In genomic region chr1:38772953-38773352, GRCh38 we compare ENCODE assay signal across 1 cellular context.
TF ChIP-seq lines count a peak whose summit lies in the region.

No MANE protein-coding gene starts in this region.

TF ChIP-seq in HEK293, 187 proteins besides CTCF, POLR2A, EP300 and RAD21 (continued from another document):
- no peak for TF ChIP-seq PRDM10 (tag by site-specific recombination; IDR thresholded peaks at IDR 0.05)
- no peak for TF ChIP-seq ZNF211 (tag by site-specific recombination; IDR thresholded peaks at IDR 0.05; ENCODE audit: low read depth)
- no peak for TF ChIP-seq ZNF426 (tag by site-specific recombination; IDR thresholded peaks at IDR 0.05)
- TF ChIP-seq ZNF768 (tag by site-specific recombination; IDR thresholded peaks at IDR 0.05) = peak; percentile 26; the same call in 1 of the 2 replicates
- no peak for TF ChIP-seq ZNF280D (tag by site-specific recombination; IDR thresholded peaks at IDR 0.05)
- TF ChIP-seq PRDM4 (tag by site-specific recombination; IDR thresholded peaks at IDR 0.05) = no peak
- TF ChIP-seq KLF9 (tag by site-specific recombination; IDR thresholded peaks at IDR 0.05; ENCODE audit: low read depth) = no peak
- no peak for TF ChIP-seq ZNF132 (tag by site-specific recombination; IDR thresholded peaks at IDR 0.05; ENCODE audit: borderline replicate concordance)
- no peak for TF ChIP-seq ZNF19 (tag by site-specific recombination; IDR thresholded peaks at IDR 0.05; ENCODE audit: low read depth)
- TF ChIP-seq EGR2 (tag by site-specific recombination; IDR thresholded peaks at IDR 0.05; ENCODE audit: low read depth) = no peak
- TF ChIP-seq ZBTB20 (tag by site-specific recombination; IDR thresholded peaks at IDR 0.05) = peak; percentile 63; the same call in 1 of the 2 replicates
- TF ChIP-seq MZF1 (tag by site-specific recombination; IDR thresholded peaks at IDR 0.05; ENCODE audit: borderline replicate concordance) = no peak
- no peak for TF ChIP-seq KLF1 (tag by site-specific recombination; IDR thresholded peaks at IDR 0.05)
- TF ChIP-seq ZFHX2 (tag by site-specific recombination; conservative IDR thresholded peaks at IDR 0.05) = no peak
- 0 out of 2 replicates have a peak, but pooled peaks have one; percentile 13 for TF ChIP-seq ZXDB (tag by site-specific recombination; IDR thresholded peaks at IDR 0.05)
- TF ChIP-seq GLI4 (tag by site-specific recombination; IDR thresholded peaks at IDR 0.05) = no peak
- TF ChIP-seq ZNF792 (tag by site-specific recombination; IDR thresholded peaks at IDR 0.05) = no peak
- no peak for TF ChIP-seq ZNF114 (tag by site-specific recombination; IDR thresholded peaks at IDR 0.05)
- TF ChIP-seq ATF2 (tag by site-specific recombination; IDR thresholded peaks at IDR 0.05; ENCODE audit: low read depth) = peak; percentile 84
- TF ChIP-seq HIC1 (tag by site-specific recombination; IDR thresholded peaks at IDR 0.05) = no peak
- TF ChIP-seq ZNF629 (tag by site-specific recombination; IDR thresholded peaks at IDR 0.05) = peak; percentile 80
